Comparison of ENCODE assay signal across 9 cellular contexts in the genomic region with DNA sequence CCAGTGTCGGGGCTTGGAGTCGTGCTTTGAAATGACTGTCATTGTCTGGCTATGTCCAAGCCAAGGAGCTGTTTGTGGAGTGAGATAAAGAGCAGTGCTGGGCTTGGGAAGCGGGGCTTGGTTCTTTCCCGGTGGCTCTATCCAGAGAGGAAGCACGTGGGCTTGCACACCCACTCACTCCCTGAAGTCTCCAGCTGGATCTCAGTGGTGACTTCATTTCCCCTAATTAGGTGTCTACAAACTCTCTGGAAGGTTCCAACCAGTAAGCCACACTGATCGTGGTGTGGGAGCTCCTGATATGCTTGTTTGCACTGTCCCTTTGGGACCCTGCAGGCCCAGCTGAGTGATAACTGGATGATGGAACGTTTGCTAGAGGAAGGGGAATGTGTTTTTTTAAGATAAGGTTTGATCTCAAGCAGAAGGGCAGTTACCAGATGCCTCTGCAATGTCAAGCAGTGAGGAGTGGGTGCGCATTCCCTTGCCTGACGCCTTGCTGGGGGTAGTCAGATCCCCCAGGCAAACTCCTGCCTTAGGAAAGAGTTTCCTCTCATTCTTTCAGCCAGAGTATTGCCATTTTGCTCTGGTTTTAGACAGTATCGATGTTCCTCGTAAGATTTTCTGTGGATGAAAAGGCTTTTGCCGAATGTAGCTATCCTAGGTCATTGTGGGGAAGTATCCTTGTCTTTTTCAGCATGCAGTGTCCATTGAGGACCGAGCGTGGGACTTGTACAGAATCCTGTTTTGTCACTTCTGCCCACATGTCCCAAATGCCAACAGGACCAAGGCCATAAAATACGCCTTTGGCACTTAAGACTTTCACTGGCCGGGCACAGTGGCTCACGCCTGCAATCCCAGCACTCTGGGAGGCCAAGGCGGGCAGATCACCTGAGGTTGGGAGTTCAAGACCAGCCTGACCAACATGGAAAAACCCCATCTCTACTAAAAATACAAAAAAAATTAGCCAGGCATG.
DNase-seq lines count a peak whose midpoint lies in the region; ATAC-seq and TF ChIP-seq lines count a peak whose summit lies in the region.
"Had no signal": no experiment of that assay in that cellular context is flagged by ENCODE, and none has a peak within 500 bp of the region (broad histone marks: within the 10 kb centered on the region; RNA-seq: fewer than 3 reads in every experiment).

No MANE protein-coding gene starts in this region.

- peak overlapping the region; percentile 32 for H3K27ac Mint-ChIP-seq in T-helper 1 cell treated with Interleukin-12 subunit alpha and Interleukin-12 subunit beta and Interleukin-4 antibody, amounts not matched to agents 30 μg/mL and 1 μg/mL, for 36 hours
- peak overlapping the region; percentile 54 for H3K27ac Mint-ChIP-seq in type B pancreatic cell

- H3K9me3 Mint-ChIP-seq in T-helper 1 cell treated with Interleukin-12 subunit alpha and Interleukin-12 subunit beta and Interleukin-4 antibody, amounts not matched to agents 30 μg/mL and 1 μg/mL, for 36 hours, result peaks cover 4% of the 10 kb centered on the region
- H3K9me3 Mint-ChIP-seq in type B pancreatic cell, result no peaks in the 10 kb centered on the region

- peaks cover 0 to 6% of the 10 kb centered on the region in 2 donors for H3K4me1 ChIP-seq in breast epithelium

- peaks cover 59% of the 10 kb centered on the region for H3K4me1 Mint-ChIP-seq in T-helper 1 cell treated with Interleukin-12 subunit alpha and Interleukin-12 subunit beta and Interleukin-4 antibody, amounts not matched to agents 30 μg/mL and 1 μg/mL, for 36 hours (ENCODE audit: low read depth)
- H3K4me1 Mint-ChIP-seq in type B pancreatic cell (ENCODE audit: unreplicated experiment), result peaks cover 17% of the 10 kb centered on the region

- H3K4me3 Mint-ChIP-seq in T-helper 1 cell treated with Interleukin-12 subunit alpha and Interleukin-12 subunit beta and Interleukin-4 antibody, amounts not matched to agents 30 μg/mL and 1 μg/mL, for 36 hours, result no peak overlapping the region
- H3K4me3 Mint-ChIP-seq in type B pancreatic cell, result peak overlapping the region; percentile 17

- H3K27me3 Mint-ChIP-seq in T-helper 1 cell treated with Interleukin-12 subunit alpha and Interleukin-12 subunit beta and Interleukin-4 antibody, amounts not matched to agents 30 μg/mL and 1 μg/mL, for 36 hours (ENCODE audit: low read depth), result no peaks in the 10 kb centered on the region
- no peaks in the 10 kb centered on the region for H3K27me3 Mint-ChIP-seq in type B pancreatic cell

- H3K36me3 Mint-ChIP-seq in T-helper 1 cell treated with Interleukin-12 subunit alpha and Interleukin-12 subunit beta and Interleukin-4 antibody, amounts not matched to agents 30 μg/mL and 1 μg/mL, for 36 hours (ENCODE audit: low read depth), result peaks cover 52% of the 10 kb centered on the region
- no peaks in the 10 kb centered on the region for H3K36me3 Mint-ChIP-seq in type B pancreatic cell

- no peaks in the 10 kb centered on the region for H3K9me3 ChIP-seq in breast epithelium
- H3K9me3 ChIP-seq: A549 had no signal

- no peaks in the 10 kb centered on the region for H3K36me3 ChIP-seq in breast epithelium

- no peaks in the 10 kb centered on the region for H3K27me3 ChIP-seq in breast epithelium

- no peak overlapping the region for H3K4me3 ChIP-seq in breast epithelium
- H3K4me3 ChIP-seq: A549 had no signal

- TF ChIP-seq CTCF in breast epithelium (IDR thresholded peaks at IDR 0.05) (no peak), type B pancreatic cell (conservative IDR thresholded peaks at IDR 0.05) (no peak)

- no peak for TF ChIP-seq POLR2A in breast epithelium (IDR thresholded peaks at IDR 0.05)

- peak overlapping the region; percentile 29 to 80 for H3K27ac ChIP-seq in breast epithelium

- ATAC-seq in GM18498 (IDR thresholded peaks at IDR 0.05; ENCODE audit: unreplicated experiment), result no peak
- no peak for ATAC-seq in HG03039 (IDR thresholded peaks at IDR 0.05; ENCODE audit: unreplicated experiment)

- intact Hi-C loops in breast epithelium (cut with DNase I; ENCODE audit: low total_unique reads), result no loop called here

- DNase-seq in T-helper 1 cell (no peak), breast epithelium (ENCODE audit: low spot score in 2 of 2) (no peak), left kidney (ENCODE audit: low read depth, low spot score) (peak; percentile 62), type B pancreatic cell (ENCODE audit: extremely low spot score, unreplicated experiment) (no peak), NOMO-1 treated with DMSO at 0.1 percent for 48 hours (lab: John Stamatoyannopoulos, UW; ENCODE audit: unreplicated experiment) (no peak)
